Comparison of ENCODE assay signal across 8 cellular contexts in the genomic region with DNA sequence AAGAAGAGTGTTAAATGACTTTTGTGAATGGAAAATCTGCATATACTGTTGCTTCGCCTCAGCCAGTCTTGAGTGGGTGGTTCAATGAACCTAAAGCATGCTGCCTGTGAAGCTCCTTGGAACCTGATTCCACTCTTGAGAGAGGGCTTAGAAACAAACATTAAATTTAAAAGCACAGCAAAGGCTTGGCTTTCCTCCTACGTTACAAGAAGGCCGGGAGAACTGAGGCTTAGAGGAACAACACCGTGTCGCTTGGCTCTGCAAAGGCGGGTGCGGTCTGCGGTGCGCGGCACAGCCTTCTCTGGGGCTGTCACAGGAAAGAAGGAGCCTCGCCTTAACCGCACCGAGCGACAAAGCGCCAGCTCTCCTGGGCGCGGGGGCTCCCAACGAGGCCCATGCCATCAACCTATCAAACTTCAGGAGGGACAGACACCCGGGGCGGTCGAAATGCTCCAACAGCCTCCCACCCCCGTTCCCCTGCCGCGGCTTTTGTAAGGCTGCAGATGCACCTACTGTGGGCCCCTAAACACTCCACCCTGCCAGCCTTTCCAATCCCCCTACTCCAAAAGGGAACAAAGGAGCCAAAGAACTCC. TPM values are rescaled to one million over a fixed set of nuclear protein-coding genes. Genes with fewer than 3 reads are reported as not detected.
DNase-seq lines count a peak whose midpoint lies in the region; ATAC-seq and TF ChIP-seq lines count a peak whose summit lies in the region.

No MANE protein-coding gene starts in this region.

- 1% methylated on average over 22 of the region's 24 CpGs; no CpG with 5 or more reads in 1 of the 2 donors for WGBS in transverse colon (ENCODE audit: low coverage in 1 of 2), 2 donors

- H3K9ac ChIP-seq in HUES6 (ENCODE audit: low read length) (peak overlapping the region; percentile 91), parathyroid adenoma (peak overlapping the region; percentile 49)

- no peak for TF ChIP-seq POLR2A in transverse colon (IDR thresholded peaks at IDR 0.05)

- H3K9me3 ChIP-seq in HUES6 (ENCODE audit: control insufficient read depth, insufficient read depth, low read depth, low read length) (no peaks in the 10 kb centered on the region), parathyroid adenoma (ENCODE audit: control insufficient read depth, low read length) (no peaks in the 10 kb centered on the region), transverse colon (no peaks in the 10 kb centered on the region)

- H3K4me1 Mint-ChIP-seq in Calu3 (ENCODE audit: low read depth, unreplicated experiment) (peaks cover 23% of the 10 kb centered on the region), glutamatergic neuron (ENCODE audit: low read depth, unreplicated experiment) (peaks cover 23% of the 10 kb centered on the region)

- H3K27ac Mint-ChIP-seq in Calu3 (ENCODE audit: unreplicated experiment) (peak overlapping the region; percentile 92), glutamatergic neuron (ENCODE audit: unreplicated experiment) (peak overlapping the region; percentile 95)

- H3K9me3 Mint-ChIP-seq in Calu3 (ENCODE audit: low read depth, unreplicated experiment) (no peaks in the 10 kb centered on the region), glutamatergic neuron (ENCODE audit: unreplicated experiment) (peaks cover 3% of the 10 kb centered on the region)

- peak overlapping the region; percentile 92 for H3K4me2 ChIP-seq in parathyroid adenoma (ENCODE audit: low read length)

- DNase-seq in Calu3: peak; percentile 54
- DNase-seq in SHP77 (lab: John Stamatoyannopoulos, UW): peak; percentile 38 to 39
- DNase-seq in activated naive CD4-positive, alpha-beta T cell (lab: John Stamatoyannopoulos, UW): peak; percentile 40 to 68 (median 54)
- DNase-seq in glutamatergic neuron: peak; percentile 66
- DNase-seq in transverse colon: peak; percentile 74

- intact Hi-C loops in Calu3 (cut with micrococcal nuclease; ENCODE audit: unreplicated experiment): loop anchor here (5.0 to 10.0 kb wide), 4 partner anchors 101 to 474 kb away; a partner anchor contains a TSS
- intact Hi-C loops in transverse colon (cut with DNase I; ENCODE audit: low total_unique reads): no loop called here

- in situ Hi-C loops in transverse colon (cut with MboI; ENCODE audit: low pct_ligation_motif_present in 1 of 4, low pct_unique_long_range_greater_than_20kb in 1 of 4, low sequenced_read_pairs in 3 of 4): loop anchor here in 3 of 4 donors (25.0 kb wide), 2 partner anchors 96 to 471 kb away; a partner anchor contains a TSS

- H3K36me3 Mint-ChIP-seq in Calu3 (ENCODE audit: insufficient read depth, unreplicated experiment) (peaks cover 30% of the 10 kb centered on the region), glutamatergic neuron (ENCODE audit: unreplicated experiment) (no peaks in the 10 kb centered on the region)

- H3K4me3 ChIP-seq in HUES6 (ENCODE audit: low read depth, low read length) (peak overlapping the region; percentile 99), parathyroid adenoma (ENCODE audit: low read depth, low read length) (peak overlapping the region; percentile 89), transverse colon (peak overlapping the region; percentile 73 to 87 (median 84))

- H3K79me2 ChIP-seq in parathyroid adenoma: peaks cover 19% of the 10 kb centered on the region

- peak; percentile 52 for ATAC-seq in GM21526 (IDR thresholded peaks at IDR 0.05; ENCODE audit: low FRiP score, unreplicated experiment)

- peak overlapping the region; percentile 99 for H2AFZ ChIP-seq in parathyroid adenoma

- peaks cover 12% of the 10 kb centered on the region for H3K4me1 ChIP-seq in HUES6 (ENCODE audit: control insufficient read depth, insufficient read depth, low read length)
- peaks cover 7% of the 10 kb centered on the region for H3K4me1 ChIP-seq in parathyroid adenoma
- peaks cover 4 to 45% (median 13%) of the 10 kb centered on the region in 4 donors for H3K4me1 ChIP-seq in transverse colon

- TF ChIP-seq CTCF in Calu3 (IDR thresholded peaks at IDR 0.05; ENCODE audit: unreplicated experiment) (no peak), glutamatergic neuron (IDR thresholded peaks at IDR 0.05; ENCODE audit: partially characterized antibody, unreplicated experiment) (no peak), parathyroid adenoma (IDR thresholded peaks at IDR 0.05) (no peak), transverse colon (IDR thresholded peaks at IDR 0.05) (no peak)

- peak overlapping the region; percentile 82; the same call in 1 of the 2 replicates for H3K27ac ChIP-seq in HUES6 (ENCODE audit: low read depth, low read length)
- H3K27ac ChIP-seq in parathyroid adenoma: peak overlapping the region; percentile 92
- H3K27ac ChIP-seq in transverse colon: peak overlapping the region; percentile 91 to 94 (median 92)

- H3K4me3 Mint-ChIP-seq in Calu3 (ENCODE audit: low read depth, unreplicated experiment) (peak overlapping the region; percentile 90), glutamatergic neuron (ENCODE audit: unreplicated experiment) (peak overlapping the region; percentile 96)

- no peaks in the 10 kb centered on the region for H3K27me3 Mint-ChIP-seq in Calu3 (ENCODE audit: unreplicated experiment)
- peaks cover 2% of the 10 kb centered on the region for H3K27me3 Mint-ChIP-seq in glutamatergic neuron (ENCODE audit: unreplicated experiment)

- H3K27me3 ChIP-seq in HUES6 (ENCODE audit: control insufficient read depth, insufficient read depth, low read length) (no peaks in the 10 kb centered on the region), parathyroid adenoma (ENCODE audit: control insufficient read depth, insufficient read depth, low read length) (no peaks in the 10 kb centered on the region), transverse colon (peaks cover 2% of the 10 kb centered on the region)

- CTCF ChIA-PET in Calu3 (lab: Charles Lee): interaction anchor here (0.6 kb wide), 1 partner anchor 23 kb away, joined by 3 read pairs; no protein-coding TSS in a partner anchor

- H3K36me3 ChIP-seq in HUES6 (ENCODE audit: control insufficient read depth, insufficient read depth, low read length): no peaks in the 10 kb centered on the region
- H3K36me3 ChIP-seq in parathyroid adenoma (ENCODE audit: control insufficient read depth, insufficient read depth, low read length): no peaks in the 10 kb centered on the region
- H3K36me3 ChIP-seq in transverse colon: no peaks in the 10 kb centered on the region

- BruUV-seq in Calu3 (replicated peaks; lab: Mats Ljungman, UMichigan): no TSS peak

- TF ChIP-seq EP300 in transverse colon (IDR thresholded peaks at IDR 0.05; ENCODE audit: low read depth): no peak

RNA-seq across cellular contexts. Expression of a gene that starts 0.8 kb away (rescaled TPM):
- total RNA-seq in Calu3 (2022): 62.0 and 64.9 TPM in 2 replicates
- 162 TPM for total RNA-seq in glutamatergic neuron (ENCODE audit: unreplicated experiment)
- 100 to 1,000 TPM in 1 of 4 donors, 10 to 100 TPM in 3; 15.5 to 241 (median 29.4) TPM for total RNA-seq in transverse colon

Comparison
In these comparisons a context has a peak if more than half of its experiments do, and no peak if none do; other contexts are left out.
1. Peak in every context shown above with its lines: DNase-seq, ATAC-seq, H3K4me3 ChIP-seq and H3K27ac ChIP-seq.